12 cellular contexts compared by ENCODE assay signal in genomic region chr14:103220982-103221641, GRCh38.
A peak's percentile ranks its signal among the peaks of the same experiment; 100 is the strongest.
DNase-seq lines count a peak whose midpoint lies in the region; ATAC-seq and TF ChIP-seq lines count a peak whose summit lies in the region.
"Had no signal": no experiment of that assay in that cellular context is flagged by ENCODE, and none has a peak within 500 bp of the region (broad histone marks: within the 10 kb centered on the region; RNA-seq: fewer than 3 reads in every experiment).

No MANE protein-coding gene starts in this region.

- H3K79me2 ChIP-seq in osteoblast (ENCODE audit: insufficient read depth, low read length): no peaks in the 10 kb centered on the region

- no peaks in the 10 kb centered on the region for H3K36me3 ChIP-seq in heart left ventricle
- H3K36me3 ChIP-seq in osteoblast (ENCODE audit: insufficient read depth, low read length): no peaks in the 10 kb centered on the region
- H3K36me3 ChIP-seq in vagina: no peaks in the 10 kb centered on the region

- H4K20me1 ChIP-seq in osteoblast (ENCODE audit: insufficient read depth, low read length): no peaks in the 10 kb centered on the region

- H3K4me3 ChIP-seq in heart left ventricle (peak overlapping the region; percentile 22 to 52 (median 37)), fibroblast of villous mesenchyme (ENCODE audit: low read depth, low read length) (peak overlapping the region; percentile 31), osteoblast (ENCODE audit: insufficient read depth, low read length) (no peak overlapping the region), vagina (peak overlapping the region; percentile 43 to 50)

- no peak overlapping the region for H3K4me2 ChIP-seq in osteoblast (ENCODE audit: insufficient read depth, low read length)

- H3K27me3 ChIP-seq in heart left ventricle (peaks cover 5 to 60% (median 21%) of the 10 kb centered on the region in 9 donors), osteoblast (ENCODE audit: insufficient read depth, low read length) (peaks cover 40% of the 10 kb centered on the region), vagina (no peaks in the 10 kb centered on the region)

- TF ChIP-seq POLR2A in heart left ventricle (IDR thresholded peaks at IDR 0.05) (no peak), vagina (IDR thresholded peaks at IDR 0.05) (no peak)

- peaks cover 0 to 13% (median 5%) of the 10 kb centered on the region in 12 donors for H3K4me1 ChIP-seq in heart left ventricle
- no peaks in the 10 kb centered on the region for H3K4me1 ChIP-seq in osteoblast (ENCODE audit: insufficient read depth, low read length)
- peaks cover 13% of the 10 kb centered on the region for H3K4me1 ChIP-seq in vagina

- no peak overlapping the region for H2AFZ ChIP-seq in osteoblast (ENCODE audit: low read length)

- H3K9me3 ChIP-seq in heart left ventricle (peaks cover 0 to 10% (median 0%) of the 10 kb centered on the region in 12 donors), osteoblast (ENCODE audit: low read depth, low read length) (peaks cover 3% of the 10 kb centered on the region), vagina (no peaks in the 10 kb centered on the region)

- 37 to 64% (median 41%) methylated on average over 17 to 30 of the region's 30 CpGs for WGBS in heart left ventricle, 4 donors

- DNase-seq in heart left ventricle (no peak), cardiac septum (ENCODE audit: low spot score) (no peak), fibroblast of villous mesenchyme (ENCODE audit: low read depth) (no peak), osteoblast (ENCODE audit: insufficient read length, low spot score, missing footprints) (peak; percentile 41), vagina (ENCODE audit: extremely low spot score in 2 of 2) (no peak), glomerular visceral epithelial cell (ENCODE audit: extremely low spot score) (no peak)
- DNase-seq: activated CD4-positive, alpha-beta T cell treated with anti-CD3 and anti-CD28 coated beads for 36 hours; DND-41; Karpas-422; NCI-H2081 had no signal

- TF ChIP-seq CTCF in heart left ventricle (IDR thresholded peaks at IDR 0.05) (no peak), fibroblast of villous mesenchyme (IDR thresholded peaks at IDR 0.05; ENCODE audit: insufficient read depth, low read depth, low read length) (no peak), osteoblast (IDR thresholded peaks at IDR 0.05; ENCODE audit: extremely low read depth, low read depth, low read length) (no peak), vagina (IDR thresholded peaks at IDR 0.05) (no peak)

- intact Hi-C loops in heart left ventricle (cut with DNase I): no loop called here
- intact Hi-C loops in cardiac septum (cut with DNase I): no loop called here
- intact Hi-C loops in vagina (cut with DNase I): no loop called here

- no peak for ATAC-seq in heart left ventricle
- ATAC-seq in HG02588 (IDR thresholded peaks at IDR 0.05; ENCODE audit: unreplicated experiment): no peak
- ATAC-seq in GM21786 (IDR thresholded peaks at IDR 0.05; ENCODE audit: unreplicated experiment): no peak
- ATAC-seq: activated CD4-positive, alpha-beta T cell treated with anti-CD3 and anti-CD28 coated beads for 36 hours had no signal

- H3K27ac ChIP-seq in heart left ventricle (no peak overlapping the region), osteoblast (ENCODE audit: low read depth, low read length) (no peak overlapping the region), vagina (peak overlapping the region; percentile 52)
